In the genomic region with DNA sequence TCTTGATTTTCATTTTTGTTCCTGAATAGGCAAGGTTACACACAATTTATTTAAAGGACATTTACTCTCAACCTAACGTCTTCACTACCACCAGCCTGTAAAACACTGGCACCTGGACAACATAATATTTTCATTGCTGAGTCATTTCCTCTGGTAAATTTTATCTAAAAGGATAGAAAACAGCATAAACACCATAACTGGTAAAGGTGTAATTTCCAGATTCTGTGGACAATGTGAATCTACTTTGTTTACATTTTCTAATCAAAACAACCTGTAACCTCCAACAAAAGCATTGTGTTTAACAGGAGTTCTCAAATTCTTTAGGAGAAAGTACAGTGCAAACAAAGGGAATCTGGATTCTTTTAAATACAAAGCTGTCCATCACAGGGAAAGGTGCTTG, we compare ENCODE assay signal across 2 cellular contexts.
TF ChIP-seq lines count a peak whose summit lies in the region.

No MANE protein-coding gene starts in this region.

TF ChIP-seq in HEK293, 187 proteins besides CTCF, POLR2A, EP300 and RAD21 (continued from another document):
- TF ChIP-seq ZNF510 (tag by site-specific recombination; IDR thresholded peaks at IDR 0.05; ENCODE audit: insufficient replicate concordance): no peak

TF ChIP-seq in SK-N-SH, 30 proteins besides CTCF, POLR2A, EP300 and RAD21 (continued from another document):
- TF ChIP-seq, protein P1, sequence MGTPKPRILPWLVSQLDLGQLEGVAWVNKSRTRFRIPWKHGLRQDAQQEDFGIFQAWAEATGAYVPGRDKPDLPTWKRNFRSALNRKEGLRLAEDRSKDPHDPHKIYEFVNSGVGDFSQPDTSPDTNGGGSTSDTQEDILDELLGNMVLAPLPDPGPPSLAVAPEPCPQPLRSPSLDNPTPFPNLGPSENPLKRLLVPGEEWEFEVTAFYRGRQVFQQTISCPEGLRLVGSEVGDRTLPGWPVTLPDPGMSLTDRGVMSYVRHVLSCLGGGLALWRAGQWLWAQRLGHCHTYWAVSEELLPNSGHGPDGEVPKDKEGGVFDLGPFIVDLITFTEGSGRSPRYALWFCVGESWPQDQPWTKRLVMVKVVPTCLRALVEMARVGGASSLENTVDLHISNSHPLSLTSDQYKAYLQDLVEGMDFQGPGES (IDR thresholded peaks at IDR 0.05; ENCODE audit: low read depth, low read length): no peak
- TF ChIP-seq TEAD4 (IDR thresholded peaks at IDR 0.05; ENCODE audit: borderline replicate concordance, insufficient read depth) (peak; percentile 37; the same call in 1 of the 2 replicates), FOXM1 (IDR thresholded peaks at IDR 0.05; ENCODE audit: low read depth) (no peak), POLR2AphosphoS5 (IDR thresholded peaks at IDR 0.05; ENCODE audit: low read depth, low read length) (no peak; the same call in 1 of the 2 replicates), SIN3A (IDR thresholded peaks at IDR 0.05; ENCODE audit: borderline replicate concordance, low read depth, low read length) (no peak), RXRA (IDR thresholded peaks at IDR 0.05; ENCODE audit: borderline replicate concordance, low read depth) (peak; percentile 22; the same call in 1 of the 2 replicates), NRF1 (IDR thresholded peaks at IDR 0.05; ENCODE audit: low read depth, low read length) (no peak), JUND (IDR thresholded peaks at IDR 0.05) (peak; percentile 78), FOSL2 (IDR thresholded peaks at IDR 0.05; ENCODE audit: borderline replicate concordance, low read depth) (peak; percentile 74; the same call in 1 of the 2 replicates)
- TF ChIP-seq, protein P2, sequence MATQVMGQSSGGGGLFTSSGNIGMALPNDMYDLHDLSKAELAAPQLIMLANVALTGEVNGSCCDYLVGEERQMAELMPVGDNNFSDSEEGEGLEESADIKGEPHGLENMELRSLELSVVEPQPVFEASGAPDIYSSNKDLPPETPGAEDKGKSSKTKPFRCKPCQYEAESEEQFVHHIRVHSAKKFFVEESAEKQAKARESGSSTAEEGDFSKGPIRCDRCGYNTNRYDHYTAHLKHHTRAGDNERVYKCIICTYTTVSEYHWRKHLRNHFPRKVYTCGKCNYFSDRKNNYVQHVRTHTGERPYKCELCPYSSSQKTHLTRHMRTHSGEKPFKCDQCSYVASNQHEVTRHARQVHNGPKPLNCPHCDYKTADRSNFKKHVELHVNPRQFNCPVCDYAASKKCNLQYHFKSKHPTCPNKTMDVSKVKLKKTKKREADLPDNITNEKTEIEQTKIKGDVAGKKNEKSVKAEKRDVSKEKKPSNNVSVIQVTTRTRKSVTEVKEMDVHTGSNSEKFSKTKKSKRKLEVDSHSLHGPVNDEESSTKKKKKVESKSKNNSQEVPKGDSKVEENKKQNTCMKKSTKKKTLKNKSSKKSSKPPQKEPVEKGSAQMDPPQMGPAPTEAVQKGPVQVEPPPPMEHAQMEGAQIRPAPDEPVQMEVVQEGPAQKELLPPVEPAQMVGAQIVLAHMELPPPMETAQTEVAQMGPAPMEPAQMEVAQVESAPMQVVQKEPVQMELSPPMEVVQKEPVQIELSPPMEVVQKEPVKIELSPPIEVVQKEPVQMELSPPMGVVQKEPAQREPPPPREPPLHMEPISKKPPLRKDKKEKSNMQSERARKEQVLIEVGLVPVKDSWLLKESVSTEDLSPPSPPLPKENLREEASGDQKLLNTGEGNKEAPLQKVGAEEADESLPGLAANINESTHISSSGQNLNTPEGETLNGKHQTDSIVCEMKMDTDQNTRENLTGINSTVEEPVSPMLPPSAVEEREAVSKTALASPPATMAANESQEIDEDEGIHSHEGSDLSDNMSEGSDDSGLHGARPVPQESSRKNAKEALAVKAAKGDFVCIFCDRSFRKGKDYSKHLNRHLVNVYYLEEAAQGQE (IDR thresholded peaks at IDR 0.05; ENCODE audit: low read depth, low read length): no peak
